Comparison of ENCODE assay signal across 1 cellular context in genomic region chr12:107033758-107034739, GRCh38.
TF ChIP-seq lines count a peak whose summit lies in the region.

No MANE protein-coding gene starts in this region.

TF ChIP-seq in K562, 482 proteins besides CTCF, POLR2A, EP300 and RAD21 (continued from another document):
- TF ChIP-seq ZBTB40 (IDR thresholded peaks at IDR 0.05), result no peak
- TF ChIP-seq ZBTB40 (CRISPR knock-in tag; IDR thresholded peaks at IDR 0.05), result no peak
- TF ChIP-seq GTF2A2 (tag; IDR thresholded peaks at IDR 0.05), result peak; percentile 92
- TF ChIP-seq ZNF253 (CRISPR knock-in tag; conservative IDR thresholded peaks at IDR 0.05), result 0 out of 2 replicates have a peak, but pooled peaks have one; percentile 47
- TF ChIP-seq DDX20 (tag; IDR thresholded peaks at IDR 0.05; ENCODE audit: low read depth), result peak; percentile 90
- TF ChIP-seq MEF2D (tag; conservative IDR thresholded peaks at IDR 0.05; ENCODE audit: low read depth), result peak; percentile 92
- no peak for TF ChIP-seq ZNF445 (CRISPR knock-in tag; IDR thresholded peaks at IDR 0.05; ENCODE audit: low read depth)
- no peak for TF ChIP-seq ZNF76 (CRISPR knock-in tag; IDR thresholded peaks at IDR 0.05; ENCODE audit: borderline replicate concordance)
- TF ChIP-seq PTRF (tag; IDR thresholded peaks at IDR 0.05), result peak; percentile 93
- TF ChIP-seq HNRNPL (IDR thresholded peaks at IDR 0.05; ENCODE audit: low read depth, low read length), result no peak
- TF ChIP-seq ZNF584 (CRISPR knock-in tag; IDR thresholded peaks at IDR 0.05; ENCODE audit: low read depth), result peak; percentile 90
- TF ChIP-seq CBX1 (IDR thresholded peaks at IDR 0.05; ENCODE audit: low read depth), result no peak
- TF ChIP-seq MAFG (tag; conservative IDR thresholded peaks at IDR 0.05), result peak; percentile 44; the same call in 1 of the 2 replicates
- no peak for TF ChIP-seq MCM2 (IDR thresholded peaks at IDR 0.05; ENCODE audit: low read depth)
- TF ChIP-seq MBD1 (CRISPR knock-in tag; IDR thresholded peaks at IDR 0.05), result peak; percentile 55; the same call in 1 of the 2 replicates
- peak; percentile 57; the same call in 1 of the 2 replicates for TF ChIP-seq TCFL5 (CRISPR knock-in tag; conservative IDR thresholded peaks at IDR 0.05)
- TF ChIP-seq SRSF7 (optimal IDR thresholded peaks at IDR 0.05; ENCODE audit: low read depth, low read length), result no peak
- TF ChIP-seq HINFP (tag; conservative IDR thresholded peaks at IDR 0.05; ENCODE audit: low read depth), result peak; percentile 66
- no peak for TF ChIP-seq CREB1 (IDR thresholded peaks at IDR 0.05)
- TF ChIP-seq CREB1 (CRISPR knock-in tag; IDR thresholded peaks at IDR 0.05), result no peak
- peak; percentile 80 for TF ChIP-seq ZBTB34 (CRISPR knock-in tag; IDR thresholded peaks at IDR 0.05)
- TF ChIP-seq ZNF41 (CRISPR knock-in tag; conservative IDR thresholded peaks at IDR 0.05), result peak; percentile 86
- peak; percentile 71; the same call in 1 of the 2 replicates for TF ChIP-seq KLF1 (tag; IDR thresholded peaks at IDR 0.05)
- TF ChIP-seq BACH1 (tag; IDR thresholded peaks at IDR 0.05), result peak; percentile 61; the same call in 1 of the 2 replicates
- TF ChIP-seq HSF4 (CRISPR knock-in tag; IDR thresholded peaks at IDR 0.05; ENCODE audit: borderline replicate concordance), result peak; percentile 63; the same call in 1 of the 2 replicates
- TF ChIP-seq TAF7 (tag; IDR thresholded peaks at IDR 0.05), result peak; percentile 69
- peak; percentile 95 for TF ChIP-seq ZNF311 (CRISPR knock-in tag; IDR thresholded peaks at IDR 0.05)
- peak; percentile 70 for TF ChIP-seq ZNF79 (CRISPR knock-in tag; IDR thresholded peaks at IDR 0.05; ENCODE audit: low read depth)
- no peak for TF ChIP-seq STAT5A (IDR thresholded peaks at IDR 0.05; ENCODE audit: borderline replicate concordance, low read length)
- TF ChIP-seq SRSF3 (IDR thresholded peaks at IDR 0.05; ENCODE audit: insufficient read depth, low read length), result no peak
- no peak for TF ChIP-seq ZBTB26 (CRISPR knock-in tag; IDR thresholded peaks at IDR 0.05)
- peak; percentile 83 for TF ChIP-seq ZNF583 (CRISPR knock-in tag; IDR thresholded peaks at IDR 0.05)
- no peak for TF ChIP-seq EWSR1 (IDR thresholded peaks at IDR 0.05; ENCODE audit: borderline replicate concordance, low read depth, partially characterized antibody)
- TF ChIP-seq KDM2B (CRISPR knock-in tag; IDR thresholded peaks at IDR 0.05), result 0 out of 2 replicates have a peak, but pooled peaks have one; percentile 33
- TF ChIP-seq ZNF592 (IDR thresholded peaks at IDR 0.05), result peak; percentile 100
- TF ChIP-seq ZNF395 (CRISPR knock-in tag; IDR thresholded peaks at IDR 0.05), result peak; percentile 93
- no peak for TF ChIP-seq GABPA (tag; conservative IDR thresholded peaks at IDR 0.05; ENCODE audit: low read depth)
